In genomic region chr15:62809106-62809967, GRCh38 we compare ENCODE assay signal across 15 cellular contexts.
DNase-seq lines count a peak whose midpoint lies in the region; ATAC-seq and TF ChIP-seq lines count a peak whose summit lies in the region.
"Had no signal": no experiment of that assay in that cellular context is flagged by ENCODE, and none has a peak within 500 bp of the region (broad histone marks: within the 10 kb centered on the region; RNA-seq: fewer than 3 reads in every experiment).

No MANE protein-coding gene starts in this region.

- WGBS in mesodermal cell (ENCODE audit: insufficient coverage in 2 of 2), 2 experiments, result 75 to 77% methylated on average over 6 to 7 of the region's 8 CpGs

- TF ChIP-seq CTCF in BE2C (IDR thresholded peaks at IDR 0.05; ENCODE audit: low read depth, low read length), result no peak
- TF ChIP-seq CTCF in brain microvascular endothelial cell (IDR thresholded peaks at IDR 0.05; ENCODE audit: low read depth, low read length, missing control alignments), result no peak
- TF ChIP-seq CTCF in colonic mucosa (IDR thresholded peaks at IDR 0.05), result no peak

- DNase-seq in BE2C (peak; percentile 50), HS-5 (ENCODE audit: low read depth) (peak; percentile 18), brain microvascular endothelial cell (peak; percentile 31), colonic mucosa (no peak), posterior cingulate gyrus (no peak)
- DNase-seq in activated naive CD4-positive, alpha-beta T cell treated with anti-CD3 and anti-CD28 coated beads, Interleukin-2, amount 50 U/mL, for 72 hours (ENCODE audit: low spot score in 2 of 2), result no peak
- DNase-seq: activated CD4-positive, alpha-beta T cell treated with anti-CD3 and anti-CD28 coated beads, Interleukin-2, amount 50 U/mL, for 48 hours; activated effector memory CD4-positive, alpha-beta T cell treated with anti-CD3 and anti-CD28 coated beads, Interleukin-2, amount 50 U/mL, for 16 hours; CD4-positive, alpha-beta memory T cell; central memory CD4-positive, alpha-beta T cell; right cardiac atrium; stomach; T-helper 9 cell had no signal

- no peak overlapping the region for H3K27ac Mint-ChIP-seq in activated naive CD4-positive, alpha-beta T cell treated with anti-CD3 and anti-CD28 coated beads, Interleukin-2, amount 50 U/mL, for 72 hours
- H3K27ac Mint-ChIP-seq: CD4-positive, alpha-beta memory T cell had no signal

- no peaks in the 10 kb centered on the region for H3K9me3 Mint-ChIP-seq in activated naive CD4-positive, alpha-beta T cell treated with anti-CD3 and anti-CD28 coated beads, Interleukin-2, amount 50 U/mL, for 72 hours
- H3K9me3 Mint-ChIP-seq: CD4-positive, alpha-beta memory T cell had no signal

- H3K9ac ChIP-seq in colonic mucosa (ENCODE audit: low read depth in 2 of 2, low read length in 2 of 2), result no peak overlapping the region

- no peak overlapping the region for H3K4me3 ChIP-seq in BE2C (ENCODE audit: low read depth, low read length)
- H3K4me3 ChIP-seq in brain microvascular endothelial cell (ENCODE audit: low read depth, low read length), result no peak overlapping the region
- H3K4me3 ChIP-seq in mesodermal cell (ENCODE audit: extremely low read depth, insufficient read depth, low read length, poor library complexity, severe bottlenecking), result no peak overlapping the region
- no peak overlapping the region for H3K4me3 ChIP-seq in colonic mucosa
- H3K4me3 ChIP-seq: stomach had no signal

- in situ Hi-C loops in brain microvascular endothelial cell (cut with HindIII; ENCODE audit: low pct_ligation_motif_present, low sequenced_read_pairs), result no loop called here

- intact Hi-C loops in colonic mucosa (cut with DNase I), result no loop called here
- intact Hi-C loops in posterior cingulate gyrus (cut with DNase I), result no loop called here

- no peak for ATAC-seq in GM18909 (IDR thresholded peaks at IDR 0.05; ENCODE audit: poor library complexity, unreplicated experiment)
- ATAC-seq in activated naive CD4-positive, alpha-beta T cell treated with anti-CD3 and anti-CD28 coated beads, Interleukin-2, amount 50 U/mL, for 72 hours, result no peak
- ATAC-seq: right cardiac atrium had no signal

- H3K27me3 ChIP-seq in BE2C, result no peaks in the 10 kb centered on the region
- no peaks in the 10 kb centered on the region for H3K27me3 ChIP-seq in brain microvascular endothelial cell (replicated peaks)
- H3K27me3 ChIP-seq in colonic mucosa, result no peaks in the 10 kb centered on the region
- H3K27me3 ChIP-seq: stomach had no signal

- H3K27ac ChIP-seq in brain microvascular endothelial cell (no peak overlapping the region), mesodermal cell (ENCODE audit: low read depth, low read length, severe bottlenecking) (peak overlapping the region; percentile 82), colonic mucosa (no peak overlapping the region)
- H3K27ac ChIP-seq: stomach had no signal

- H3K36me3 Mint-ChIP-seq in activated naive CD4-positive, alpha-beta T cell treated with anti-CD3 and anti-CD28 coated beads, Interleukin-2, amount 50 U/mL, for 72 hours, result no peaks in the 10 kb centered on the region
- H3K36me3 Mint-ChIP-seq: CD4-positive, alpha-beta memory T cell had no signal

- H3K9me3 ChIP-seq in BE2C, result no peaks in the 10 kb centered on the region
- no peaks in the 10 kb centered on the region for H3K9me3 ChIP-seq in mesodermal cell (ENCODE audit: control insufficient read depth, low read length)
- no peaks in the 10 kb centered on the region for H3K9me3 ChIP-seq in colonic mucosa
- H3K9me3 ChIP-seq: stomach had no signal

- peaks cover 34% of the 10 kb centered on the region for H3K4me1 ChIP-seq in BE2C
- peaks cover 25% of the 10 kb centered on the region for H3K4me1 ChIP-seq in mesodermal cell (ENCODE audit: control insufficient read depth, insufficient read depth, low read length, poor library complexity, severe bottlenecking)
- no peaks in the 10 kb centered on the region for H3K4me1 ChIP-seq in colonic mucosa
- H3K4me1 ChIP-seq: stomach had no signal

- H3K36me3 ChIP-seq in BE2C (no peaks in the 10 kb centered on the region), brain microvascular endothelial cell (replicated peaks) (no peaks in the 10 kb centered on the region), mesodermal cell (ENCODE audit: control insufficient read depth, insufficient read depth, low read length) (peaks cover 14% of the 10 kb centered on the region), colonic mucosa (no peaks in the 10 kb centered on the region)

Comparison
In these comparisons a context has a peak if more than half of its experiments do, and no peak if none do; other contexts are left out.
1. DNase-seq: peak in BE2C (single experiment), HS-5 (single experiment) and brain microvascular endothelial cell (single experiment); none in colonic mucosa (single experiment), posterior cingulate gyrus (0 of 10) and activated naive CD4-positive, alpha-beta T cell treated with anti-CD3 and anti-CD28 coated beads, Interleukin-2, amount 50 U/mL, for 72 hours (0 of 2).